ENCODE assay signal across 11 cellular contexts in the genomic region with DNA sequence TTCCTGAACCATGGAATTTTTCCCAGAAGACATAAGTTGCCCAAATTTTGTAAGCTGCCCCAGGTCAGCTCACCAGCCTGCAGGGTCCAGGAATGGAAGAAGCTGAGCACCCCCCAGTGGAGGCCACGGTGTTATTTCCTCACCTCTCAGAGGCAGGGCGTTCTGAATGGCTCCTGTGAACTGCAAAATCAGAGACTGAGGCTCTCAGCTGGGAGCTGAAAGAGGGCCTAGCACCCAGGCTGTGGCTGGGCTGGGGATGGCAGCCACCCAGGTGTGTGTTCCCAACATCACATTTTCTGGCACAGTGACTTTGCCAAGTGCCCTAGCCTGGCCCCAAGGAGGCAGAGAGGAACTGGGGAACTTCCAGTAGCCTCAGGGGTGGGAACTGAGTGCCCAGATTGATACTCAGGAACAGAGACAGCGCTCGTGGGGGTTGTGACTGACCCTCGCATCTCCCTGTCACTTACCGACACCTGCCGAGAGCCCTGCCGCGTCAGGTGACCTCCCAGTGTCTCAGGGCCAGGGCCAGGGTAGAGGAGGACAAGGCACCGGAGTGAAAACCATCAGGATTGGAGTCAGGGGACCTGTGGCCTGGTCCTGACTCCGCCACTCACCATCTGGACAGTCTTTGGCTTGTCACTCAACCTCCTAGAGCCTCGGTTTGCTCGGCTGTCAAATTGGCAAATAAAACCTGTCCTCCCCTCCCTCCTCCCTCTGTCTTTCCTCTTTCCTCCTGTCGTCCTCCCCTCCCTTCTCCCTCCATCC. TPM values are rescaled to one million over a fixed set of nuclear protein-coding genes. Genes with fewer than 3 reads are reported as not detected.
DNase-seq lines count a peak whose midpoint lies in the region; ATAC-seq and TF ChIP-seq lines count a peak whose summit lies in the region.
"Had no signal": no experiment of that assay in that cellular context is flagged by ENCODE, and none has a peak within 500 bp of the region (broad histone marks: within the 10 kb centered on the region; RNA-seq: fewer than 3 reads in every experiment).

No MANE protein-coding gene starts in this region.

- peak; percentile 8 to 14 for DNase-seq in activated CD4-positive, alpha-beta T cell treated with anti-CD3 and anti-CD28 coated beads, Interleukin-2, amount 50 U/mL, for 48 hours
- no peak for DNase-seq in activated CD4-positive, alpha-beta T cell treated with anti-CD3 and anti-CD28 coated beads for 4 hours
- DNase-seq in endodermal cell = peak; percentile 91
- peak; percentile 8 for DNase-seq in stimulated activated naive CD8-positive, alpha-beta T cell treated with anti-CD3 and anti-CD28 coated beads, Interleukin-15, Interleukin-2, amounts not matched to agents 100 U/mL and 50 U/mL, for 24 hours
- DNase-seq in stimulated activated CD4-positive, alpha-beta T cell treated with anti-CD3 and anti-CD28 coated beads, Interleukin-4, amount 100 ng/mL, for 4 hours = no peak
- no peak for DNase-seq in NCI-H748 treated with DMSO at 0.1 percent for 48 hours (lab: John Stamatoyannopoulos, UW)
- DNase-seq: kidney had no signal

- no peak overlapping the region for H2AFZ ChIP-seq in OCI-LY1 (ENCODE audit: low read length)

- H3K4me1 ChIP-seq in OCI-LY1 (ENCODE audit: insufficient read depth, low read length, severe bottlenecking) (no peaks in the 10 kb centered on the region), endodermal cell (ENCODE audit: control insufficient read depth, insufficient read depth, low read length) (no peaks in the 10 kb centered on the region)

- 74 to 78% methylated on average over 6 to 14 of the region's 14 CpGs for WGBS in endodermal cell (ENCODE audit: insufficient coverage in 1 of 2, insufficient read length in 1 of 2), 2 experiments

- H3K9ac ChIP-seq in OCI-LY1 (ENCODE audit: low read length) (no peak overlapping the region), endodermal cell (ENCODE audit: extremely low read depth, low read length, poor library complexity, severe bottlenecking) (no peak overlapping the region)
- H3K9ac ChIP-seq: BLaER1 treated with 17β-estradiol and CSF1 and Interleukin-3, amounts not matched to agents 10 nM and 100 nM had no signal

- no peaks in the 10 kb centered on the region for H3K36me3 Mint-ChIP-seq in endodermal cell (ENCODE audit: low read depth)

- peaks cover 7% of the 10 kb centered on the region for H3K27me3 Mint-ChIP-seq in endodermal cell (ENCODE audit: insufficient read depth)

- TF ChIP-seq CTCF in OCI-LY1 (IDR thresholded peaks at IDR 0.05; ENCODE audit: low read length) (peak; percentile 41; the same call in 1 of the 2 replicates), endodermal cell (conservative IDR thresholded peaks at IDR 0.05) (peak; percentile 72)

- no peaks in the 10 kb centered on the region for H3K4me1 Mint-ChIP-seq in endodermal cell

- no peaks in the 10 kb centered on the region for H3K9me2 ChIP-seq in OCI-LY1 (ENCODE audit: low read depth, low read length)

- H3K9me3 ChIP-seq in OCI-LY1 (ENCODE audit: low read length) (no peaks in the 10 kb centered on the region), endodermal cell (ENCODE audit: control insufficient read depth, low read length) (no peaks in the 10 kb centered on the region)
- H3K9me3 ChIP-seq: BLaER1 treated with 17β-estradiol and CSF1 and Interleukin-3, amounts not matched to agents 10 nM and 100 nM had no signal

- no peak overlapping the region for H3K4me3 Mint-ChIP-seq in endodermal cell
- H3K4me3 Mint-ChIP-seq: dendritic cell treated with granulocyte-macrophage colony-stimulating factor and Interleukin-4, amounts not matched to agents 40 ng/mL and 50 ng/mL, for 4 days had no signal

- H3K27me3 ChIP-seq in OCI-LY1 (ENCODE audit: insufficient read depth, low read length) = no peaks in the 10 kb centered on the region
- no peaks in the 10 kb centered on the region for H3K27me3 ChIP-seq in endodermal cell (ENCODE audit: control insufficient read depth, insufficient read depth, low read length, poor library complexity, severe bottlenecking)

- no peak overlapping the region for H3K4me3 ChIP-seq in OCI-LY1 (ENCODE audit: low read depth, low read length, poor library complexity, severe bottlenecking)
- H3K4me3 ChIP-seq in endodermal cell (ENCODE audit: low read length) = no peak overlapping the region
- H3K4me3 ChIP-seq: BLaER1 treated with 17β-estradiol and CSF1 and Interleukin-3, amounts not matched to agents 10 nM and 100 nM had no signal

- H3K79me2 ChIP-seq in OCI-LY1 (ENCODE audit: insufficient read depth, low read length) = no peaks in the 10 kb centered on the region

- no peak overlapping the region for H3K4me2 ChIP-seq in OCI-LY1 (ENCODE audit: low read length)

- H3K36me3 ChIP-seq in OCI-LY1 (ENCODE audit: insufficient read depth, low read length) (no peaks in the 10 kb centered on the region), endodermal cell (ENCODE audit: control insufficient read depth, insufficient read depth, low read length) (no peaks in the 10 kb centered on the region)
- H3K36me3 ChIP-seq: BLaER1 treated with 17β-estradiol and CSF1 and Interleukin-3, amounts not matched to agents 10 nM and 100 nM had no signal

- no peak for ATAC-seq in stimulated activated naive CD8-positive, alpha-beta T cell treated with anti-CD3 and anti-CD28 coated beads, Interleukin-15, Interleukin-2, amounts not matched to agents 100 U/mL and 50 U/mL, for 24 hours
- no peak for ATAC-seq in activated CD4-positive, CD25-positive, alpha-beta regulatory T cell treated with anti-CD3 and anti-CD28 coated beads, Interleukin-2, amount 50 U/mL, for 24 hours

- no peaks in the 10 kb centered on the region for H3K9me3 Mint-ChIP-seq in endodermal cell
- H3K9me3 Mint-ChIP-seq: dendritic cell treated with granulocyte-macrophage colony-stimulating factor and Interleukin-4, amounts not matched to agents 40 ng/mL and 50 ng/mL, for 4 days had no signal

- H3K27ac Mint-ChIP-seq in endodermal cell = no peak overlapping the region
- H3K27ac Mint-ChIP-seq: dendritic cell treated with granulocyte-macrophage colony-stimulating factor and Interleukin-4, amounts not matched to agents 40 ng/mL and 50 ng/mL, for 4 days had no signal

- H3K27ac ChIP-seq in OCI-LY1 (ENCODE audit: low read depth, low read length, poor library complexity, severe bottlenecking) (no peak overlapping the region), endodermal cell (ENCODE audit: low read depth, low read length) (no peak overlapping the region)
- H3K27ac ChIP-seq: BLaER1 treated with 17β-estradiol and CSF1 and Interleukin-3, amounts not matched to agents 10 nM and 100 nM had no signal

- H3F3A ChIP-seq in OCI-LY1 (ENCODE audit: insufficient read depth, low read length) = no peaks in the 10 kb centered on the region

- no peaks in the 10 kb centered on the region for H4K20me1 ChIP-seq in OCI-LY1 (ENCODE audit: insufficient read depth, low read length)
- H4K20me1 ChIP-seq: BLaER1 treated with 17β-estradiol and CSF1 and Interleukin-3, amounts not matched to agents 10 nM and 100 nM had no signal

RNA-seq across cellular contexts. Expression of gene CACNG4, which starts 11.3 kb away (rescaled TPM):
- 1 to 10 TPM in 1 of 2 donors, under 1 TPM in 1; 0.22 to 1.3 TPM for total RNA-seq in endodermal cell
- polyA plus RNA-seq in endodermal cell (2013, experiment 1 of 2) = 40.5 TPM
- polyA plus RNA-seq in endodermal cell (2013, experiment 2 of 2) = 38.6 TPM

Comparison
In these comparisons a context has a peak if more than half of its experiments do, and no peak if none do; other contexts are left out.
1. DNase-seq: peak in activated CD4-positive, alpha-beta T cell treated with anti-CD3 and anti-CD28 coated beads, Interleukin-2, amount 50 U/mL, for 48 hours (2 of 2), endodermal cell (single experiment) and stimulated activated naive CD8-positive, alpha-beta T cell treated with anti-CD3 and anti-CD28 coated beads, Interleukin-15, Interleukin-2, amounts not matched to agents 100 U/mL and 50 U/mL, for 24 hours (single experiment); none in activated CD4-positive, alpha-beta T cell treated with anti-CD3 and anti-CD28 coated beads for 4 hours (0 of 2), stimulated activated CD4-positive, alpha-beta T cell treated with anti-CD3 and anti-CD28 coated beads, Interleukin-4, amount 100 ng/mL, for 4 hours (0 of 2) and NCI-H748 treated with DMSO at 0.1 percent for 48 hours (single experiment).